ENCODE assay signal across 19 cellular contexts in genomic region chr10:100364147-100364546, GRCh38. TPM values are rescaled to one million over a fixed set of nuclear protein-coding genes. Genes with fewer than 3 reads are reported as not detected.
A peak's percentile ranks its signal among the peaks of the same experiment; 100 is the strongest.
DNase-seq lines count a peak whose midpoint lies in the region; ATAC-seq, FAIRE-seq and TF ChIP-seq lines count a peak whose summit lies in the region.
"Had no signal": no experiment of that assay in that cellular context is flagged by ENCODE, and none has a peak within 500 bp of the region (broad histone marks: within the 10 kb centered on the region; RNA-seq: fewer than 3 reads in every experiment).

No MANE protein-coding gene starts in this region.

- DNase-seq in SK-N-SH = no peak
- DNase-seq in GM12878 (ENCODE audit: low read depth, low spot score) = no peak
- no peak for DNase-seq in hepatocyte (ENCODE audit: low spot score)
- no peak for DNase-seq in NCI-H1436 treated with DMSO at 0.1 percent for 48 hours (lab: John Stamatoyannopoulos, UW)
- DNase-seq in SW480 (ENCODE audit: low spot score) = no peak
- DNase-seq: activated naive CD4-positive, alpha-beta T cell treated with anti-CD3 and anti-CD28 coated beads, Interleukin-2, amount 10 ng/mL, durations not matched to agents 7 days and 5 days; activated T-cell treated with anti-CD3 and anti-CD28 coated beads, Interleukin-2, amount 50 U/mL, for 24 hours; esophagus squamous epithelium; GF-D8; NCI-H2227 treated with DMSO at 0.1 percent for 48 hours; spleen had no signal

- POLR2A ChIA-PET in SK-N-SH (lab: Yijun Ruan, JAX) (interaction anchor here (1.5 to 2.8 kb wide), 2 partner anchors 9 to 17 kb away, joined by 3 to 14 read pairs; partner anchors contain the start of gene SCD), GM12878 (lab: Charles Lee) (interaction anchor here (0.9 to 1.5 kb wide), 2 partner anchors 14 to 18 kb away, joined by 4 to 5 read pairs; no protein-coding TSS in a partner anchor)

- H3K9me2 ChIP-seq in SK-N-SH (no peaks in the 10 kb centered on the region), hepatocyte (replicated peaks; ENCODE audit: insufficient read depth) (no peaks in the 10 kb centered on the region)

- in situ Hi-C loops in GM12878 (cut with MboI) = no loop called here

- TF ChIP-seq EP300 in SK-N-SH (IDR thresholded peaks at IDR 0.05; ENCODE audit: borderline replicate concordance in 1 of 2, low read depth in 1 of 2, low read length in 1 of 2) = no peak
- TF ChIP-seq EP300 in GM12878 (IDR thresholded peaks at IDR 0.05; ENCODE audit: borderline replicate concordance in 1 of 2, control insufficient read depth in 1 of 2, low read depth in 2 of 2, low read length in 2 of 2) = no peak

- WGBS in SK-N-SH (ENCODE audit: low lambda C conversion rate) = 84% methylated on average over 3 of the region's 3 CpGs
- 93% methylated on average over 3 of the region's 3 CpGs for WGBS in GM12878 (ENCODE audit: insufficient coverage, insufficient replicate concordance, low lambda C conversion rate, missing lambda C conversion rate)
- 90% methylated on average over 3 of the region's 3 CpGs for WGBS in hepatocyte (ENCODE audit: low lambda C conversion rate, missing lambda C conversion rate)

- H3K4me1 ChIP-seq in SK-N-SH (ENCODE audit: control insufficient read depth in 1 of 2, insufficient read depth in 2 of 2, low read depth in 1 of 2, low read length in 1 of 2) = peaks cover 24 to 48% of the 10 kb centered on the region in 2 experiments
- H3K4me1 ChIP-seq in GM12878 (ENCODE audit: control insufficient read depth, insufficient read depth, low read length) = no peaks in the 10 kb centered on the region; the same call in 1 of the 2 replicates
- H3K4me1 ChIP-seq in hepatocyte (ENCODE audit: insufficient read depth) = peaks cover 31% of the 10 kb centered on the region
- peaks cover 2 to 33% (median 23%) of the 10 kb centered on the region in 5 donors for H3K4me1 ChIP-seq in subcutaneous abdominal adipose tissue (ENCODE audit: control insufficient read depth in 5 of 5, insufficient read depth in 5 of 5, low read length in 5 of 5)

- H3K79me2 ChIP-seq in SK-N-SH (ENCODE audit: insufficient read depth) (no peaks in the 10 kb centered on the region), GM12878 (ENCODE audit: control insufficient read depth, insufficient read depth, low read length) (no peaks in the 10 kb centered on the region), hepatocyte (peaks cover 2% of the 10 kb centered on the region)

- peak overlapping the region; percentile 19 to 38; a peak in 3 of 4 replicates for H3K27ac ChIP-seq in SK-N-SH (ENCODE audit: low read depth in 2 of 2, low read length in 1 of 2)
- no peak overlapping the region for H3K27ac ChIP-seq in GM12878 (ENCODE audit: control insufficient read depth, insufficient read depth)
- H3K27ac ChIP-seq in hepatocyte = peak overlapping the region; percentile 69
- peak overlapping the region; percentile 32 for H3K27ac ChIP-seq in subcutaneous abdominal adipose tissue (ENCODE audit: low read depth, low read length)

- no peak for FAIRE-seq in GM12878 (lab: Jason Lieb, UNC)
- FAIRE-seq: GM12892 had no signal

- H3K4me3 ChIP-seq in SK-N-SH (ENCODE audit: low read depth in 2 of 2, low read length in 1 of 2) (no peak overlapping the region), GM12878 (no peak overlapping the region), hepatocyte (no peak overlapping the region), subcutaneous abdominal adipose tissue (ENCODE audit: low read depth in 1 of 5, low read length in 5 of 5) (no peak overlapping the region)
- H3K4me3 ChIP-seq: dorsolateral prefrontal cortex, spleen had no signal

- H3K36me3 ChIP-seq in SK-N-SH (replicated peaks in 1 of 2; ENCODE audit: control insufficient read depth in 1 of 2, insufficient read depth in 2 of 2, low read length in 1 of 2) = peaks cover 8 to 26% of the 10 kb centered on the region in 2 experiments
- peaks cover 4 to 8% of the 10 kb centered on the region in 2 experiments for H3K36me3 ChIP-seq in GM12878 (ENCODE audit: control insufficient read depth in 2 of 2, insufficient read depth in 2 of 2, low read length in 1 of 2)
- no peaks in the 10 kb centered on the region for H3K36me3 ChIP-seq in hepatocyte (replicated peaks; ENCODE audit: insufficient read depth, low read depth)
- peaks cover 0 to 14% (median 2%) of the 10 kb centered on the region in 5 donors for H3K36me3 ChIP-seq in subcutaneous abdominal adipose tissue (ENCODE audit: control insufficient read depth in 5 of 5, insufficient read depth in 5 of 5, low read length in 5 of 5)

- TF ChIP-seq RAD21 in SK-N-SH (IDR thresholded peaks at IDR 0.05; ENCODE audit: low read length) (no peak), GM12878 (IDR thresholded peaks at IDR 0.05; ENCODE audit: insufficient read depth, low read depth, low read length) (no peak)

- RAD21 ChIA-PET in GM12878 (lab: Charles Lee; ENCODE audit: unreplicated experiment) = interaction anchor here (0.8 to 1.6 kb wide), 3 partner anchors 15 to 22 kb away, joined by 3 to 4 read pairs (median 3); no protein-coding TSS in a partner anchor

- H3F3A ChIP-seq in SK-N-SH (replicated peaks; ENCODE audit: insufficient read depth) = peaks cover 9% of the 10 kb centered on the region

- H3K9me3 ChIP-seq in SK-N-SH (no peaks in the 10 kb centered on the region), GM12878 (replicated peaks; ENCODE audit: control insufficient read depth, insufficient read depth, low read length) (no peaks in the 10 kb centered on the region), hepatocyte (ENCODE audit: low read depth) (no peaks in the 10 kb centered on the region), subcutaneous abdominal adipose tissue (ENCODE audit: control insufficient read depth in 5 of 5, low read length in 5 of 5) (no peaks in the 10 kb centered on the region)
- H3K9me3 ChIP-seq: esophagus squamous epithelium, spleen had no signal

- SMC1A ChIA-PET in GM12878 (lab: Charles Lee; ENCODE audit: uncharacterized antibody, unreplicated experiment) = interaction anchor here (5.1 kb wide), 1 partner anchor 14 kb away, joined by 27 read pairs; no protein-coding TSS in a partner anchor

- CTCF ChIA-PET in SK-N-SH (lab: Yijun Ruan, JAX) = interaction anchor here (1.0 to 2.5 kb wide), 3 partner anchors 15 to 118 kb away, joined by 3 to 8 read pairs (median 4); no protein-coding TSS in a partner anchor
- CTCF ChIA-PET in GM12878 (lab: Yijun Ruan, JAX) = interaction anchor here (1.3 to 5.5 kb wide), 2 partner anchors 9 to 15 kb away, joined by 3 to 43 read pairs; partner anchors contain the start of gene SCD

- TF ChIP-seq CTCF in SK-N-SH (IDR thresholded peaks at IDR 0.05) (no peak), GM12878 (IDR thresholded peaks at IDR 0.05 in 2 of 3, conservative IDR thresholded peaks at IDR 0.05 in 1 of 3; ENCODE audit: control insufficient read depth in 2 of 3, extremely low read depth in 1 of 3, insufficient read depth in 1 of 3, low read depth in 3 of 3, low read length in 3 of 3) (no peak), hepatocyte (IDR thresholded peaks at IDR 0.05; ENCODE audit: poor library complexity) (no peak)

- H3K9ac ChIP-seq in SK-N-SH (no peak overlapping the region), GM12878 (ENCODE audit: control insufficient read depth, insufficient read depth, low read length) (no peak overlapping the region), subcutaneous abdominal adipose tissue (ENCODE audit: low read length in 5 of 5) (no peak overlapping the region)

- no peak for ATAC-seq in SK-N-SH treated with all-trans-retinoic acid at 6 μM for 48 hours
- ATAC-seq in GM12878 = no peak
- ATAC-seq in GM19452 (IDR thresholded peaks at IDR 0.05; ENCODE audit: unreplicated experiment) = no peak

- H3K27me3 ChIP-seq in SK-N-SH (ENCODE audit: insufficient read depth) (no peaks in the 10 kb centered on the region), GM12878 (replicated peaks in 1 of 2; ENCODE audit: control insufficient read depth in 2 of 2, insufficient read depth in 2 of 2, low read length in 1 of 2) (no peaks in the 10 kb centered on the region), hepatocyte (no peaks in the 10 kb centered on the region), subcutaneous abdominal adipose tissue (ENCODE audit: control insufficient read depth in 5 of 5, insufficient read depth in 4 of 5, low read length in 5 of 5) (no peaks in the 10 kb centered on the region)
- H3K27me3 ChIP-seq: dorsolateral prefrontal cortex, esophagus squamous epithelium, spleen had no signal

- intact Hi-C loops in GM12878 (cut with micrococcal nuclease; ENCODE audit: unreplicated experiment) = no loop called here

- TSS peak; percentile 61 for BruUV-seq in GM12878 (replicated peaks; lab: Mats Ljungman, UMichigan)

- 0 out of 2 replicates have a peak overlapping the region, but pooled peaks have one; percentile 43 for H3K4me2 ChIP-seq in SK-N-SH
- H3K4me2 ChIP-seq in GM12878 (ENCODE audit: control insufficient read depth, insufficient read depth) = no peak overlapping the region
- H3K4me2 ChIP-seq in hepatocyte = no peak overlapping the region

- H4K20me1 ChIP-seq in SK-N-SH (ENCODE audit: insufficient read depth) (no peaks in the 10 kb centered on the region), GM12878 (ENCODE audit: control insufficient read depth, insufficient read depth) (no peaks in the 10 kb centered on the region), hepatocyte (ENCODE audit: insufficient read depth, poor library complexity, severe bottlenecking) (peaks cover 2% of the 10 kb centered on the region)

- TF ChIP-seq POLR2A in GM12878 (IDR thresholded peaks at IDR 0.05; ENCODE audit: low read depth, low read length) = no peak

- no peak overlapping the region for H2AFZ ChIP-seq in SK-N-SH (ENCODE audit: low read depth)
- H2AFZ ChIP-seq in GM12878 (ENCODE audit: control insufficient read depth, low read depth, low read length) = no peak overlapping the region
- no peak overlapping the region for H2AFZ ChIP-seq in hepatocyte

RNA-seq across cellular contexts. Expression of gene SCD, which starts 17.1 kb away (rescaled TPM):
- 19.7 and 26.4 TPM in 2 replicates for polyA plus RNA-seq in SK-N-SH (2012; rRNA removed)
- 20.6 and 24.4 TPM in 2 replicates for polyA plus RNA-seq in SK-N-SH (2012; cell fraction: cytosol; rRNA removed)
- 7.8 and 12.2 TPM in 2 replicates for polyA plus RNA-seq in SK-N-SH (2012; cell fraction: nucleus; rRNA removed)
- 120 and 125 TPM in 2 replicates for total RNA-seq in GM12878 (2013; cell fraction: nucleolus; rRNA removed)
- total RNA-seq in GM12878 (2014; rRNA removed) = 108 and 117 TPM in 2 replicates
- total RNA-seq in GM12878 (2014; rRNA removed; fragmentation: Illumina TruSeq; extraction: Trizol) = 91.3 and 103 TPM in 2 replicates
- total RNA-seq in GM12878 (2021) = 171 and 188 TPM in 2 replicates
- polyA plus RNA-seq in GM12878 (2011; ENCODE audit: low read depth) = 65.1 TPM
- 250 and 279 TPM in 2 replicates for polyA plus RNA-seq in GM12878 (2011; rRNA removed)
- 198 and 249 TPM in 2 replicates for polyA plus RNA-seq in GM12878 (2011; cell fraction: cytosol; rRNA removed)
- polyA plus RNA-seq in GM12878 (2011; cell fraction: nucleus; rRNA removed) = 86.6 and 104 TPM in 2 replicates
- polyA plus RNA-seq in GM12878 (2012) = 88.3 and 146 TPM in 2 replicates
- 181 and 230 TPM in 2 replicates for polyA plus RNA-seq in GM12878 (2014; fragmentation: Illumina TruSeq; extraction: Trizol)
- polyA plus RNA-seq in GM12878 (2014; fragmentation: Nextera tagmentation; extraction: Ambion mirVana) = 10 to 100 TPM; 77.5 to 86.1 TPM
- 119 and 131 TPM in 2 replicates for polyA plus RNA-seq in GM12878 (2014; rRNA removed)
- 10 to 100 TPM; 68.7 to 70.2 TPM for polyA plus RNA-seq in GM12878 (2016; fragmentation: Nextera tagmentation; extraction: Ambion mirVana)
- polyA minus RNA-seq in GM12878 (2011; rRNA and poly(A)+ RNA removed) = 294 and 320 TPM in 2 replicates
- 122 TPM in 2 replicates for polyA minus RNA-seq in GM12878 (2011; cell fraction: cytosol; rRNA and poly(A)+ RNA removed)
- 31.3 and 34.6 TPM in 2 replicates for polyA minus RNA-seq in GM12878 (2011; cell fraction: nucleus; rRNA and poly(A)+ RNA removed)
- 589 and 622 TPM in 2 replicates for total RNA-seq in hepatocyte
- polyA plus RNA-seq in hepatocyte = 213 and 282 TPM in 2 replicates

RNA-seq across cellular contexts. Expression of gene PKD2L1, which starts 34.1 kb away (rescaled TPM):
- not detected in 2 replicates for polyA plus RNA-seq in SK-N-SH (2012; rRNA removed)
- not detected in 2 replicates for polyA plus RNA-seq in SK-N-SH (2012; cell fraction: cytosol; rRNA removed)
- not detected in 2 replicates for polyA plus RNA-seq in SK-N-SH (2012; cell fraction: nucleus; rRNA removed)
- total RNA-seq in GM12878 (2013; cell fraction: nucleolus; rRNA removed) = not detected in 2 replicates
- 0.17 and 0.22 TPM in 2 replicates for total RNA-seq in GM12878 (2014; rRNA removed)
- total RNA-seq in GM12878 (2014; rRNA removed; fragmentation: Illumina TruSeq; extraction: Trizol) = 0.14 TPM in 1 of 2 replicates, not detected in the other
- total RNA-seq in GM12878 (2021) = 0.05 and 0.08 TPM in 2 replicates
- polyA plus RNA-seq in GM12878 (2011; ENCODE audit: low read depth) = not detected
- 0.05 and 0.06 TPM in 2 replicates for polyA plus RNA-seq in GM12878 (2011; rRNA removed)
- polyA plus RNA-seq in GM12878 (2011; cell fraction: cytosol; rRNA removed) = 0.03 and 0.06 TPM in 2 replicates
- polyA plus RNA-seq in GM12878 (2011; cell fraction: nucleus; rRNA removed) = 0.24 and 0.35 TPM in 2 replicates
- 0.07 TPM in 1 of 2 replicates, not detected in the other for polyA plus RNA-seq in GM12878 (2012)
- 0.09 and 0.27 TPM in 2 replicates for polyA plus RNA-seq in GM12878 (2014; fragmentation: Illumina TruSeq; extraction: Trizol)
- polyA plus RNA-seq in GM12878 (2014; fragmentation: Nextera tagmentation; extraction: Ambion mirVana) = not detected
- not detected in 2 replicates for polyA plus RNA-seq in GM12878 (2014; rRNA removed)
- polyA plus RNA-seq in GM12878 (2016; fragmentation: Nextera tagmentation; extraction: Ambion mirVana) = not detected
- polyA minus RNA-seq in GM12878 (2011; rRNA and poly(A)+ RNA removed) = not detected in 2 replicates
- not detected in 2 replicates for polyA minus RNA-seq in GM12878 (2011; cell fraction: cytosol; rRNA and poly(A)+ RNA removed)
- polyA minus RNA-seq in GM12878 (2011; cell fraction: nucleus; rRNA and poly(A)+ RNA removed) = not detected in 2 replicates
- 0.10 TPM in 1 of 2 replicates, not detected in the other for total RNA-seq in hepatocyte
- polyA plus RNA-seq in hepatocyte = 0.88 and 1.9 TPM in 2 replicates
- total RNA-seq: A172; activated CD8-positive, alpha-beta T cell treated with anti-CD3 and anti-CD28 coated beads for 36 hours; esophagus squamous epithelium; lower leg skin had no signal
